ENCODE assay signal across 20 cellular contexts in genomic region chr1:232722626-232723025, GRCh38.
"Had no signal": no experiment of that assay in that cellular context is flagged by ENCODE, and none has a peak within 500 bp of the region (broad histone marks: within the 10 kb centered on the region; RNA-seq: fewer than 3 reads in every experiment).

No MANE protein-coding gene starts in this region.

- H3K36me3 ChIP-seq: esophagus squamous epithelium, gastroesophageal sphincter, pancreas, thyroid gland, WERI-Rb-1 had no signal

- DNase-seq: activated CD4-positive, alpha-beta T cell treated with anti-CD3 and anti-CD28 coated beads, Interleukin-2, amount 50 U/mL, for 1 hour; activated CD4-positive, CD25-positive, alpha-beta regulatory T cell treated with anti-CD3 and anti-CD28 coated beads, Interleukin-2, amount 50 U/mL, for 72 hours; activated gamma-delta T cell treated with Interleukin-2 at 50 U/mL for 16 hours; activated T-cell treated with anti-CD3 and anti-CD28 coated beads, Interleukin-2, amount 50 U/mL, for 1 hour; aorta; cerebellar nuclear complex; effector memory CD4-positive, alpha-beta T cell; esophagus squamous epithelium; head of caudate nucleus; hypothalamus; left colon; mesenchymal stem cell; nephron progenitor cell; pancreas; right cardiac atrium; stimulated activated CD4-positive, alpha-beta T cell treated with anti-CD3 and anti-CD28 coated beads, Interleukin-1b, Interleukin-23, amount 100 ng/mL, for 48 hours; substantia nigra; thyroid gland; WERI-Rb-1 had no signal

- H3K27ac ChIP-seq: esophagus squamous epithelium, gastroesophageal sphincter, pancreas, thyroid gland, WERI-Rb-1 had no signal

- H3K27me3 ChIP-seq: esophagus squamous epithelium, gastroesophageal sphincter, pancreas, thyroid gland had no signal

- H3K4me3 ChIP-seq: esophagus squamous epithelium, gastroesophageal sphincter, pancreas, thyroid gland had no signal

- H3K9me3 ChIP-seq: gastroesophageal sphincter, pancreas, thyroid gland had no signal

- H3K4me1 ChIP-seq: esophagus squamous epithelium, pancreas, thyroid gland had no signal
